In genomic region chr5:118968406-118968911, GRCh38 we compare ENCODE assay signal across 14 cellular contexts. TPM values are rescaled to one million over a fixed set of nuclear protein-coding genes. Genes with fewer than 3 reads are reported as not detected.
DNase-seq lines count a peak whose midpoint lies in the region; ATAC-seq and TF ChIP-seq lines count a peak whose summit lies in the region.
"Had no signal": no experiment of that assay in that cellular context is flagged by ENCODE, and none has a peak within 500 bp of the region (broad histone marks: within the 10 kb centered on the region; RNA-seq: fewer than 3 reads in every experiment).

No MANE protein-coding gene starts in this region.

- no peak overlapping the region for H3K4me2 ChIP-seq in H9 (ENCODE audit: insufficient read depth, insufficient read length, low read length)
- H3K4me2 ChIP-seq: BLaER1 treated with 17β-estradiol and CSF1 and Interleukin-3, amounts not matched to agents 10 nM and 100 nM had no signal

- no peak overlapping the region for H3T11ph ChIP-seq in H9 (ENCODE audit: low read length)

- H3K4ac ChIP-seq in H9 (ENCODE audit: low read depth, low read length), result no peak overlapping the region

- no peaks in the 10 kb centered on the region for H3K27me3 Mint-ChIP-seq in H9 (ENCODE audit: low read depth)
- H3K27me3 Mint-ChIP-seq in endodermal cell (ENCODE audit: insufficient read depth), result no peaks in the 10 kb centered on the region
- H3K27me3 Mint-ChIP-seq: CD4-positive, alpha-beta T cell had no signal

- H2BK12ac ChIP-seq in H9 (ENCODE audit: insufficient read length, low read depth, low read length), result no peak overlapping the region

- H3K27ac Mint-ChIP-seq in H9 (no peak overlapping the region; a peak in 1 of 7 replicates), endodermal cell (no peak overlapping the region)
- H3K27ac Mint-ChIP-seq: CD4-positive, alpha-beta T cell had no signal

- H2BK5ac ChIP-seq in H9 (ENCODE audit: insufficient read length, low read length), result no peak overlapping the region

- H3K4me1 ChIP-seq in heart left ventricle (peaks cover 0 to 14% (median 5%) of the 10 kb centered on the region in 12 donors), H9 (ENCODE audit: insufficient read depth, low read length) (no peaks in the 10 kb centered on the region), endodermal cell (ENCODE audit: control insufficient read depth, insufficient read depth, low read length) (no peaks in the 10 kb centered on the region)
- H3K4me1 ChIP-seq: BLaER1 treated with 17β-estradiol and CSF1 and Interleukin-3, amounts not matched to agents 10 nM and 100 nM had no signal

- H3K79me1 ChIP-seq in H9 (ENCODE audit: insufficient read depth, low read depth, low read length, poor library complexity, severe bottlenecking), result no peaks in the 10 kb centered on the region

- H3K18ac ChIP-seq in H9 (ENCODE audit: insufficient read length, low read depth, low read length), result no peak overlapping the region

- no peak overlapping the region for H3K9ac ChIP-seq in H9 (ENCODE audit: extremely low read depth, insufficient read length, low read length)
- H3K9ac ChIP-seq in endodermal cell (ENCODE audit: extremely low read depth, low read length, poor library complexity, severe bottlenecking), result no peak overlapping the region
- H3K9ac ChIP-seq: BLaER1 treated with 17β-estradiol and CSF1 and Interleukin-3, amounts not matched to agents 10 nM and 100 nM had no signal

- H3K9me3 ChIP-seq in heart left ventricle (no peaks in the 10 kb centered on the region), H9 (ENCODE audit: control insufficient read depth, low read depth, low read length) (no peaks in the 10 kb centered on the region), endodermal cell (ENCODE audit: control insufficient read depth, low read length) (peaks cover 20% of the 10 kb centered on the region)

- H4K8ac ChIP-seq in H9 (replicated peaks; ENCODE audit: insufficient read length, low read depth, low read length), result no peak overlapping the region

- no peaks in the 10 kb centered on the region for H3K79me2 ChIP-seq in H9 (ENCODE audit: insufficient read depth, low read length)

- H3K4me1 Mint-ChIP-seq in H9, result no peaks in the 10 kb centered on the region
- peaks cover 13% of the 10 kb centered on the region for H3K4me1 Mint-ChIP-seq in endodermal cell

- no peak overlapping the region for H3K56ac ChIP-seq in H9 (ENCODE audit: insufficient read length, low read depth, low read length)

- no peaks in the 10 kb centered on the region for H4K20me1 ChIP-seq in H9 (ENCODE audit: control insufficient read depth, insufficient read depth, insufficient read length)
- H4K20me1 ChIP-seq: BLaER1 treated with 17β-estradiol and CSF1 and Interleukin-3, amounts not matched to agents 10 nM and 100 nM had no signal

- H4K5ac ChIP-seq in H9 (ENCODE audit: insufficient read length, low read depth, low read length), result no peak overlapping the region

- H3K36me3 Mint-ChIP-seq in H9 (ENCODE audit: insufficient read depth in 1 of 3, low read depth in 3 of 3) (peaks cover 11 to 19% (median 12%) of the 10 kb centered on the region in 3 experiments), endodermal cell (ENCODE audit: low read depth) (peaks cover 16% of the 10 kb centered on the region)

- H2BK15ac ChIP-seq in H9 (ENCODE audit: low read depth, low read length), result no peak overlapping the region

- TF ChIP-seq CTCF in heart left ventricle (IDR thresholded peaks at IDR 0.05), result no peak
- TF ChIP-seq CTCF in H9 (conservative IDR thresholded peaks at IDR 0.05), result no peak
- TF ChIP-seq CTCF in endodermal cell (conservative IDR thresholded peaks at IDR 0.05), result no peak

- peak in 3 of 4 donors; percentile 11 to 44 (median 15) for ATAC-seq in heart left ventricle
- peak; percentile 20 for ATAC-seq in sciatic nerve
- ATAC-seq in GM18873 (IDR thresholded peaks at IDR 0.05; ENCODE audit: low FRiP score, unreplicated experiment), result no peak
- no peak for ATAC-seq in esophagus mucosa

- H3K27ac ChIP-seq in heart left ventricle (no peak overlapping the region), H9 (ENCODE audit: insufficient read length, low read depth, low read length) (no peak overlapping the region), endodermal cell (ENCODE audit: low read depth, low read length) (no peak overlapping the region)
- H3K27ac ChIP-seq: BLaER1 treated with 17β-estradiol and CSF1 and Interleukin-3, amounts not matched to agents 10 nM and 100 nM had no signal

- H3K9me3 Mint-ChIP-seq in H9 (peaks cover 16 to 19% of the 10 kb centered on the region in 2 experiments), endodermal cell (peaks cover 33% of the 10 kb centered on the region)

- no peak overlapping the region for H4K91ac ChIP-seq in H9 (ENCODE audit: insufficient read length, low read depth, low read length)

- no peak overlapping the region for H3K23ac ChIP-seq in H9 (ENCODE audit: insufficient read length, low read depth, low read length)

- DNase-seq in heart left ventricle (no peak), cardiac septum (ENCODE audit: low spot score) (no peak), H9 (peak; percentile 34), endodermal cell (peak; percentile 80), sciatic nerve (ENCODE audit: low spot score) (no peak), NCI-H1105 treated with DMSO at 0.1 percent for 48 hours (lab: John Stamatoyannopoulos, UW) (no peak)
- DNase-seq: ACHN; Calu3; CD4-positive, alpha-beta T cell; DMS 273 treated with DMSO at 0.1 percent for 48 hours; H7 had no signal

- H3K27me3 ChIP-seq in heart left ventricle (no peaks in the 10 kb centered on the region), H9 (ENCODE audit: insufficient read depth, low read length) (no peaks in the 10 kb centered on the region), endodermal cell (ENCODE audit: control insufficient read depth, insufficient read depth, low read length, poor library complexity, severe bottlenecking) (no peaks in the 10 kb centered on the region)
- H3K27me3 ChIP-seq: BLaER1 treated with 17β-estradiol and CSF1 and Interleukin-3, amounts not matched to agents 10 nM and 100 nM had no signal

- H3K23me2 ChIP-seq in H9 (ENCODE audit: insufficient read length, low read depth, low read length, poor library complexity, severe bottlenecking), result no peaks in the 10 kb centered on the region

- H2BK120ac ChIP-seq in H9 (ENCODE audit: low read depth, low read length, poor library complexity, severe bottlenecking), result no peak overlapping the region

- intact Hi-C loops in heart left ventricle (cut with DNase I) (no loop called here), cardiac septum (cut with DNase I) (no loop called here), sciatic nerve (cut with DNase I) (no loop called here)

- H2AK5ac ChIP-seq in H9 (ENCODE audit: insufficient read length, low read length), result no peak overlapping the region

- 80 to 88% (median 83%) methylated on average over 6 to 8 of the region's 8 CpGs for WGBS in heart left ventricle, 4 donors
- no CpG with 5 or more reads among the region's 8 CpGs for WGBS in H9 (ENCODE audit: extremely low coverage, insufficient read length, low lambda C conversion rate)
- WGBS in endodermal cell (ENCODE audit: insufficient coverage in 1 of 2, insufficient read length in 1 of 2), 2 experiments, result 92 to 94% methylated on average over 5 to 8 of the region's 8 CpGs

- TF ChIP-seq POLR2A in heart left ventricle (IDR thresholded peaks at IDR 0.05), result no peak

- H2BK20ac ChIP-seq in H9 (ENCODE audit: low read depth, low read length, poor library complexity, severe bottlenecking), result no peak overlapping the region

- H2AFZ ChIP-seq in H9 (ENCODE audit: low read length), result no peak overlapping the region

- H3K4me3 Mint-ChIP-seq in H9 (no peak overlapping the region), endodermal cell (no peak overlapping the region)
- H3K4me3 Mint-ChIP-seq: CD4-positive, alpha-beta T cell had no signal

- no peak overlapping the region for H3K4me3 ChIP-seq in heart left ventricle
- no peak overlapping the region for H3K4me3 ChIP-seq in endodermal cell (ENCODE audit: low read length)
- H3K4me3 ChIP-seq: BLaER1 treated with 17β-estradiol and CSF1 and Interleukin-3, amounts not matched to agents 10 nM and 100 nM had no signal

- H3K14ac ChIP-seq in H9 (ENCODE audit: insufficient read depth, low read length), result no peak overlapping the region

- H3K36me3 ChIP-seq in heart left ventricle (no peaks in the 10 kb centered on the region), endodermal cell (ENCODE audit: control insufficient read depth, insufficient read depth, low read length) (no peaks in the 10 kb centered on the region)
- H3K36me3 ChIP-seq: BLaER1 treated with 17β-estradiol and CSF1 and Interleukin-3, amounts not matched to agents 10 nM and 100 nM had no signal

RNA-seq across cellular contexts. Expression of gene DTWD2, which starts 19.9 kb away (rescaled TPM):
- 10 to 100 TPM in 6 of 9 donors, 1 to 10 TPM in 3; 6.1 to 16.0 (median 12.2) TPM for total RNA-seq in heart left ventricle
- polyA plus RNA-seq in heart left ventricle, result 1 to 10 TPM; 3.2 to 8.2 TPM
- 10.1 TPM for total RNA-seq in cardiac septum
- 10.1 and 10.8 TPM in 2 replicates for total RNA-seq in H9 (2021)
- 10 to 100 TPM; 15.2 to 34.9 TPM for total RNA-seq in endodermal cell
- 6.8 TPM for polyA plus RNA-seq in endodermal cell (2013, experiment 1 of 2)
- 8.5 TPM for polyA plus RNA-seq in endodermal cell (2013, experiment 2 of 2)
- 6.9 TPM for total RNA-seq in sciatic nerve
- total RNA-seq in esophagus mucosa, result 7.9 TPM

Comparison
In these comparisons a context has a peak if more than half of its experiments do, and no peak if none do; other contexts are left out.
1. ATAC-seq: peak in heart left ventricle (3 of 4) and sciatic nerve (single experiment); none in GM18873 (single experiment) and esophagus mucosa (single experiment).
2. DNase-seq: peak in H9 (single experiment) and endodermal cell (single experiment); none in heart left ventricle (0 of 5), cardiac septum (single experiment), sciatic nerve (single experiment) and NCI-H1105 treated with DMSO at 0.1 percent for 48 hours (single experiment).